In the genomic region with DNA sequence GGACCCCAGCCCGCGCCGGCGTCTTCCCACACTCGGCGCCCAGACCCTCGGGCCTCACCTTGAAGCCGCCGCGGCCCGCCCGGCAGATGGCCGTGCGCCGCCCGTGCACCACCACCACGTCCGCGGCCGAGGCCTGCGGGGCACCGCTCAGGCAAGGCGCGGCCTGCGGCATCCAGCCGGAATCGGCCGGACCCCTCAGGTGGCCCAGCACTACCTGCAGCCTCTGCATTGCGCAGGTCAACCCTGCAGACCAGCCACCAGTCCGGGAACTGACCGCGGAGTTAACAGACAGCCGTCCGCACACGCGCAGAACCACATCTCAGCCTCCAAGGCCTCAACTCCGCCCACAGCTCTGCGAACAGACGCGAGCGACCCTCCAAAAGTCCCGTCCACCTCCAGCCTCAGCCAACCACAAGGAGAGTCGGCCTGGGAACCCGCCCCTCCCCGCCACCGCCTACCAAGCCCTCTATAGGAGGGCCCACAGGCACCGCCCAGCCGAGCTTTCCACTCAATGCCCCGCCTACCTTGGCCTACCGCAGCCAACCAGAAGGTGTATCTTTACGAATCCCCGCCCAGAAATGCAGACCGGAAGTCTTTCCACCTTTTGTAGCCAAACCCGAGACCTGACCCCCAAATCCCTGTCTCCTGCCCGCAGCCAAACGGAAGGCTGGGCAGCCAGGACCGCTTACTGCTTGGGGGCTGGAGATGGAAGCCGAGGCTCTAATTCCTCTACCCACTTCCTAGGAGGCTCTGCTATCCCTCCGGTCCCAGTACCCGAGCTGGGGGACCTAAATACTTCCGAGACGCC, we compare ENCODE assay signal across 8 cellular contexts. TPM values are rescaled to one million over a fixed set of nuclear protein-coding genes. Genes with fewer than 3 reads are reported as not detected.
A peak's percentile ranks its signal among the peaks of the same experiment; 100 is the strongest.
DNase-seq lines count a peak whose midpoint lies in the region; ATAC-seq and TF ChIP-seq lines count a peak whose summit lies in the region.

A gene with protein sequence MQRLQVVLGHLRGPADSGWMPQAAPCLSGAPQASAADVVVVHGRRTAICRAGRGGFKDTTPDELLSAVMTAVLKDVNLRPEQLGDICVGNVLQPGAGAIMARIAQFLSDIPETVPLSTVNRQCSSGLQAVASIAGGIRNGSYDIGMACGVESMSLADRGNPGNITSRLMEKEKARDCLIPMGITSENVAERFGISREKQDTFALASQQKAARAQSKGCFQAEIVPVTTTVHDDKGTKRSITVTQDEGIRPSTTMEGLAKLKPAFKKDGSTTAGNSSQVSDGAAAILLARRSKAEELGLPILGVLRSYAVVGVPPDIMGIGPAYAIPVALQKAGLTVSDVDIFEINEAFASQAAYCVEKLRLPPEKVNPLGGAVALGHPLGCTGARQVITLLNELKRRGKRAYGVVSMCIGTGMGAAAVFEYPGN (minus strand): TSS at position 321 of the 808 bp plus-strand sequence. CDS start 92 bp downstream, at position 229.

- H3K27ac ChIP-seq in heart left ventricle (peak within 1 kb of the TSS; percentile 90 to 99 (median 94)), upper lobe of left lung (peak within 1 kb of the TSS; percentile 91 to 98 (median 96))

- in situ Hi-C loops in GM13976 (cut with MboI; ENCODE audit: low sequenced_read_pairs, unreplicated experiment): loop anchor here (25.0 kb wide), 1 partner anchor 350 kb away; a partner anchor contains a TSS

- peak; percentile 87 for ATAC-seq in HG02870 (IDR thresholded peaks at IDR 0.05; ENCODE audit: unreplicated experiment)
- ATAC-seq in heart left ventricle: peak; percentile 97 to 100 (median 98)
- peak; percentile 97 to 99 for ATAC-seq in upper lobe of left lung (ENCODE audit: low FRiP score in 2 of 2)

- H3K36me3 ChIP-seq in heart left ventricle (peaks cover 0 to 51% (median 34%) of the 10 kb centered on the region in 9 donors), upper lobe of left lung (peaks cover 0 to 43% (median 31%) of the 10 kb centered on the region in 4 donors)

- no peaks in the 10 kb centered on the region for H3K27me3 ChIP-seq in heart left ventricle
- no peaks in the 10 kb centered on the region for H3K27me3 ChIP-seq in upper lobe of left lung

- TF ChIP-seq EP300 in upper lobe of left lung (IDR thresholded peaks at IDR 0.05): peak in 1 of 4 donors; percentile 14

- 0 to 1% (median 0%) methylated on average over 23 to 62 of the region's 62 CpGs for WGBS in heart left ventricle, 4 donors
- WGBS in upper lobe of left lung, 2 donors: 0% methylated on average over 5 to 35 of the region's 62 CpGs

- peak; percentile 98 for DNase-seq in GM13976 (ENCODE audit: low spot score)
- peak; percentile 99 for DNase-seq in NCI-H146 treated with DMSO at 0.1 percent for 48 hours (lab: John Stamatoyannopoulos, UW; ENCODE audit: unreplicated experiment)
- peak; percentile 98 for DNase-seq in amniotic epithelial cell (ENCODE audit: low read depth)
- DNase-seq in heart left ventricle: peak; percentile 100
- peak; percentile 98 to 100 (median 100) for DNase-seq in posterior cingulate gyrus
- peak; percentile 97 to 100 for DNase-seq in upper lobe of left lung

- intact Hi-C loops in T-helper 1 cell treated with Interleukin-12 subunit alpha and Interleukin-12 subunit beta and Interleukin-4 antibody, amounts not matched to agents 30 ng/mL and 1 ng/mL, for 36 hours (cut with micrococcal nuclease): loop anchor here (1.0 to 5.0 kb wide), 12 partner anchors 19 to 1270 kb away; a partner anchor contains a TSS
- intact Hi-C loops in heart left ventricle (cut with DNase I) (loop anchor here in 5 of 10 donors (1.0 to 10.0 kb wide), 8 partner anchors 28 to 338 kb away; a partner anchor contains a TSS), posterior cingulate gyrus (cut with DNase I) (loop anchor here (2.0 kb wide), 2 partner anchors 28 to 360 kb away; a partner anchor contains a TSS)

- TF ChIP-seq CTCF in GM13976 (IDR thresholded peaks at IDR 0.05; ENCODE audit: borderline replicate concordance, control extremely low read depth, extremely low read depth, insufficient read depth, missing control alignments) (no peak), heart left ventricle (IDR thresholded peaks at IDR 0.05) (peak in 1 of 12 donors; percentile 10), upper lobe of left lung (IDR thresholded peaks at IDR 0.05) (peak in 3 of 6 experiments; percentile 24 to 39 (median 35))

- H3K9me3 ChIP-seq in heart left ventricle (no peaks in the 10 kb centered on the region), upper lobe of left lung (no peaks in the 10 kb centered on the region)

- TF ChIP-seq POLR2A in heart left ventricle (IDR thresholded peaks at IDR 0.05) (peak; percentile 60 to 88), upper lobe of left lung (IDR thresholded peaks at IDR 0.05) (peak; percentile 61 to 94 (median 82))

- H3K4me1 ChIP-seq in heart left ventricle: peaks cover 0 to 70% (median 35%) of the 10 kb centered on the region in 12 donors
- H3K4me1 ChIP-seq in upper lobe of left lung: peaks cover 47 to 69% (median 57%) of the 10 kb centered on the region in 4 donors

- H3K4me3 ChIP-seq in heart left ventricle (peak within 1 kb of the TSS; percentile 70 to 99 (median 94)), upper lobe of left lung (peak within 1 kb of the TSS; percentile 63 to 97 (median 88))

RNA-seq across cellular contexts. Expression of the gene that starts here (rescaled TPM):
- total RNA-seq in T-helper 1 cell treated with Interleukin-12 subunit alpha and Interleukin-12 subunit beta and Interleukin-4 antibody, amounts not matched to agents 30 ng/mL and 1 ng/mL, for 36 hours: 78.4 and 85.8 TPM in 2 replicates
- total RNA-seq in heart left ventricle: 100 to 1,000 TPM in 7 of 9 donors, 10 to 100 TPM in 2; 84.4 to 139 (median 105) TPM
- polyA plus RNA-seq in heart left ventricle: 100 to 1,000 TPM in 1 of 2 donors, 10 to 100 TPM in 1; 62.7 to 136 TPM
- total RNA-seq in upper lobe of left lung: 100 to 1,000 TPM in 4 of 6 donors, 10 to 100 TPM in 2; 67.1 to 170 (median 116) TPM

Comparison
In these comparisons a context has a peak if more than half of its experiments do, and no peak if none do; other contexts are left out.
1. Peak in every context shown above with its lines: DNase-seq, ATAC-seq, H3K4me3 ChIP-seq and H3K27ac ChIP-seq.